ENCODE assay signal across 29 cellular contexts in the genomic region with DNA sequence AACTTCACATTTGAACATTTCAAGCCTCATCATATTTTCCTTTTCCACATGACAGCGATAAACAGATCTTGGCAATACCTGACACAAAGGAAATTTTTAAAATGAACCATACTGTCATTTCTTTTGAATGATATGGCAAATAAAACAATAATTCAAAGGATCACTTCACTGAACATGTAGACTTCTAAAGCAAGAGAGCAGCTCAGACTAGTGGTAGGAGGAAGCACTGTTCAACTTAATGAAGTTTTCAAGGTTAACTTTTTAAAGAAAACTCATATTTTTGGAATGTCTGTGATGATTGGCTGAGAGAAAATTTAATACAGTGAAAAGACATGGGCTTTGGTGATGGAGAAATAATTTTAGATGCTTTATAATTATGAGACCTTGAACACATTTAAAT.
A peak's percentile ranks its signal among the peaks of the same experiment; 100 is the strongest.
DNase-seq lines count a peak whose midpoint lies in the region; ATAC-seq, FAIRE-seq and TF ChIP-seq lines count a peak whose summit lies in the region.
"Had no signal": no experiment of that assay in that cellular context is flagged by ENCODE, and none has a peak within 500 bp of the region (broad histone marks: within the 10 kb centered on the region; RNA-seq: fewer than 3 reads in every experiment).

No MANE protein-coding gene starts in this region.

- H3K27ac ChIP-seq in breast epithelium: no peak overlapping the region
- H3K27ac ChIP-seq: A549; BLaER1 treated with 17β-estradiol and CSF1 and Interleukin-3, amounts not matched to agents 10 nM and 100 nM; cardiac muscle cell; esophagus muscularis mucosa; psoas muscle; spleen; uterus had no signal

- no peaks in the 10 kb centered on the region for H3K9me3 ChIP-seq in breast epithelium
- H3K9me3 ChIP-seq: A549; BLaER1 treated with 17β-estradiol and CSF1 and Interleukin-3, amounts not matched to agents 10 nM and 100 nM; esophagus muscularis mucosa; psoas muscle; spleen; uterus had no signal

- no peak for FAIRE-seq in bronchial epithelial cell (lab: Jason Lieb, UNC)
- FAIRE-seq: A549, D721Med, GM18507 had no signal

- peaks cover 8% of the 10 kb centered on the region for H3K9me3 Mint-ChIP-seq in MCF 10A (ENCODE audit: unreplicated experiment)
- H3K9me3 Mint-ChIP-seq in glutamatergic neuron (ENCODE audit: unreplicated experiment): peaks cover 7% of the 10 kb centered on the region
- H3K9me3 Mint-ChIP-seq in type B pancreatic cell: no peaks in the 10 kb centered on the region
- H3K9me3 Mint-ChIP-seq in osteocyte (ENCODE audit: unreplicated experiment): no peaks in the 10 kb centered on the region
- H3K9me3 Mint-ChIP-seq in activated naive CD4-positive, alpha-beta T cell treated with anti-CD3 and anti-CD28 coated beads, Interleukin-2, amount 50 U/mL, for 72 hours: peaks cover 0 to 6% of the 10 kb centered on the region in 2 donors
- H3K9me3 Mint-ChIP-seq: activated naive CD4-positive, alpha-beta T cell treated with anti-CD3 and anti-CD28 coated beads, Interleukin-2, amount 50 U/mL, for 24 hours; activated T-helper 1 cell treated with anti-CD3 and anti-CD28 coated beads, Interleukin-12 subunit alpha, Interleukin-12 subunit beta, Interleukin-2, Interleukin-4 antibody, amounts not matched to agents 30 ng/mL and 10 ng/mL and 1 ng/mL, durations not matched to agents 14 hours and 24 hours and 36 hours; mesothelial cell of epicardium had no signal

- no peak for ATAC-seq in HG03432 (IDR thresholded peaks at IDR 0.05; ENCODE audit: unreplicated experiment)
- ATAC-seq in activated naive CD4-positive, alpha-beta T cell treated with anti-CD3 and anti-CD28 coated beads, Interleukin-2, amount 50 U/mL, for 72 hours: no peak
- ATAC-seq: A549; activated CD8-positive, alpha-beta memory T cell treated with anti-CD3 and anti-CD28 coated beads, Interleukin-2, amount 10 ng/mL, durations not matched to agents 7 days and 5 days; natural killer cell; psoas muscle had no signal

- H3K4me3 ChIP-seq in breast epithelium (no peak overlapping the region), bronchial epithelial cell (ENCODE audit: low read depth, low read length) (no peak overlapping the region)
- H3K4me3 ChIP-seq: A549; BLaER1 treated with 17β-estradiol and CSF1 and Interleukin-3, amounts not matched to agents 10 nM and 100 nM; cardiac muscle cell; esophagus muscularis mucosa; psoas muscle; spleen; uterus had no signal

- no peaks in the 10 kb centered on the region for H3K27me3 ChIP-seq in breast epithelium
- H3K27me3 ChIP-seq in bronchial epithelial cell (ENCODE audit: control insufficient read depth, insufficient read depth, low read length): no peaks in the 10 kb centered on the region
- H3K27me3 ChIP-seq: BLaER1 treated with 17β-estradiol and CSF1 and Interleukin-3, amounts not matched to agents 10 nM and 100 nM; cardiac muscle cell; esophagus muscularis mucosa; spleen; uterus had no signal

- BruUV-seq in MCF 10A (replicated peaks; lab: Mats Ljungman, UMichigan): no TSS peak

- H3K36me3 ChIP-seq in breast epithelium (no peaks in the 10 kb centered on the region), bronchial epithelial cell (ENCODE audit: control insufficient read depth, insufficient read depth, low read length) (no peaks in the 10 kb centered on the region)
- H3K36me3 ChIP-seq: BLaER1 treated with 17β-estradiol and CSF1 and Interleukin-3, amounts not matched to agents 10 nM and 100 nM; cardiac muscle cell; esophagus muscularis mucosa; spleen; uterus had no signal

- peak; percentile 52 for TF ChIP-seq CTCF in MCF 10A (IDR thresholded peaks at IDR 0.05; ENCODE audit: unreplicated experiment)
- no peak for TF ChIP-seq CTCF in breast epithelium (IDR thresholded peaks at IDR 0.05)
- TF ChIP-seq CTCF in bronchial epithelial cell (IDR thresholded peaks at IDR 0.05; ENCODE audit: insufficient read depth, low read length, severe bottlenecking): peak; percentile 13
- TF ChIP-seq CTCF in glutamatergic neuron (IDR thresholded peaks at IDR 0.05; ENCODE audit: partially characterized antibody, unreplicated experiment): peak; percentile 20
- peak; percentile 50 for TF ChIP-seq CTCF in type B pancreatic cell (conservative IDR thresholded peaks at IDR 0.05)
- no peak for TF ChIP-seq CTCF in osteocyte (IDR thresholded peaks at IDR 0.05)

- POLR2A ChIA-PET in MCF 10A (lab: Yijun Ruan, JAX): no interaction called here

- no peak overlapping the region for H3K27ac Mint-ChIP-seq in MCF 10A (ENCODE audit: low read depth, unreplicated experiment)
- peak overlapping the region; percentile 87 for H3K27ac Mint-ChIP-seq in glutamatergic neuron (ENCODE audit: unreplicated experiment)
- H3K27ac Mint-ChIP-seq in type B pancreatic cell: no peak overlapping the region
- no peak overlapping the region for H3K27ac Mint-ChIP-seq in osteocyte (ENCODE audit: unreplicated experiment)
- no peak overlapping the region for H3K27ac Mint-ChIP-seq in activated naive CD4-positive, alpha-beta T cell treated with anti-CD3 and anti-CD28 coated beads, Interleukin-2, amount 50 U/mL, for 72 hours
- H3K27ac Mint-ChIP-seq: activated CD4-positive, alpha-beta T cell treated with anti-CD3 and anti-CD28 coated beads, Interleukin-2, amount 10 ng/mL, durations not matched to agents 24 days and 14 days; activated CD8-positive, alpha-beta memory T cell treated with anti-CD3 and anti-CD28 coated beads, Interleukin-2, amount 10 ng/mL, durations not matched to agents 7 days and 5 days; activated naive CD4-positive, alpha-beta T cell treated with anti-CD3 and anti-CD28 coated beads, Interleukin-2, amount 50 U/mL, for 24 hours; activated T-helper 1 cell treated with anti-CD3 and anti-CD28 coated beads, Interleukin-12 subunit alpha, Interleukin-12 subunit beta, Interleukin-2, Interleukin-4 antibody, amounts not matched to agents 30 ng/mL and 10 ng/mL and 1 ng/mL, durations not matched to agents 14 hours and 24 hours and 36 hours; IgD-negative memory B cell; mesothelial cell of epicardium; natural killer cell had no signal

- CTCF ChIA-PET in MCF 10A (lab: Yijun Ruan, JAX): interaction anchor here (0.6 kb wide), 1 partner anchor 548 kb away, joined by 3 read pairs; no protein-coding TSS in a partner anchor

- H3K4me1 ChIP-seq in breast epithelium: no peaks in the 10 kb centered on the region
- H3K4me1 ChIP-seq: A549, esophagus muscularis mucosa, psoas muscle, spleen, uterus had no signal

- H3K4me1 Mint-ChIP-seq in MCF 10A (ENCODE audit: insufficient read depth, unreplicated experiment): peaks cover 6% of the 10 kb centered on the region
- H3K4me1 Mint-ChIP-seq in glutamatergic neuron (ENCODE audit: low read depth, unreplicated experiment): peaks cover 38% of the 10 kb centered on the region
- H3K4me1 Mint-ChIP-seq in type B pancreatic cell (ENCODE audit: unreplicated experiment): no peaks in the 10 kb centered on the region
- no peaks in the 10 kb centered on the region for H3K4me1 Mint-ChIP-seq in osteocyte (ENCODE audit: unreplicated experiment)
- H3K4me1 Mint-ChIP-seq: activated CD4-positive, alpha-beta T cell treated with anti-CD3 and anti-CD28 coated beads, Interleukin-2, amount 10 ng/mL, durations not matched to agents 24 days and 14 days; activated CD8-positive, alpha-beta memory T cell treated with anti-CD3 and anti-CD28 coated beads, Interleukin-2, amount 10 ng/mL, durations not matched to agents 7 days and 5 days; activated naive CD4-positive, alpha-beta T cell treated with anti-CD3 and anti-CD28 coated beads, Interleukin-2, amount 50 U/mL, for 24 hours; IgD-negative memory B cell; mesothelial cell of epicardium; natural killer cell had no signal

- H3K4me3 Mint-ChIP-seq in MCF 10A (ENCODE audit: unreplicated experiment) (no peak overlapping the region), glutamatergic neuron (ENCODE audit: unreplicated experiment) (peak overlapping the region; percentile 34), type B pancreatic cell (no peak overlapping the region), osteocyte (ENCODE audit: unreplicated experiment) (no peak overlapping the region)
- H3K4me3 Mint-ChIP-seq: activated CD4-positive, alpha-beta T cell treated with anti-CD3 and anti-CD28 coated beads, Interleukin-2, amount 10 ng/mL, durations not matched to agents 24 days and 14 days; activated CD8-positive, alpha-beta memory T cell treated with anti-CD3 and anti-CD28 coated beads, Interleukin-2, amount 10 ng/mL, durations not matched to agents 7 days and 5 days; activated naive CD4-positive, alpha-beta T cell treated with anti-CD3 and anti-CD28 coated beads, Interleukin-2, amount 50 U/mL, for 24 hours; activated T-helper 1 cell treated with anti-CD3 and anti-CD28 coated beads, Interleukin-12 subunit alpha, Interleukin-12 subunit beta, Interleukin-2, Interleukin-4 antibody, amounts not matched to agents 30 ng/mL and 10 ng/mL and 1 ng/mL, durations not matched to agents 14 hours and 24 hours and 36 hours; mesothelial cell of epicardium; natural killer cell had no signal

- DNase-seq in MCF 10A (ENCODE audit: unreplicated experiment) (no peak), breast epithelium (ENCODE audit: low spot score in 2 of 2) (no peak), bronchial epithelial cell (ENCODE audit: low read depth) (peak; percentile 5), glutamatergic neuron (no peak), type B pancreatic cell (ENCODE audit: extremely low spot score, unreplicated experiment) (no peak), osteocyte (ENCODE audit: extremely low spot score, unreplicated experiment) (no peak)
- DNase-seq in activated naive CD4-positive, alpha-beta T cell treated with anti-CD3 and anti-CD28 coated beads, Interleukin-2, amount 50 U/mL, for 72 hours (ENCODE audit: low spot score in 2 of 2): no peak
- DNase-seq: activated CD4-positive, alpha-beta T cell treated with anti-CD3 and anti-CD28 coated beads, Interleukin-2, amount 10 ng/mL, durations not matched to agents 24 days and 14 days; activated CD8-positive, alpha-beta memory T cell treated with anti-CD3 and anti-CD28 coated beads, Interleukin-2, amount 10 ng/mL, durations not matched to agents 7 days and 5 days; EL; natural killer cell; NCI-H69; psoas muscle; SHP77 treated with DMSO at 0.1 percent for 48 hours; spleen; stimulated activated CD4-positive, alpha-beta T cell treated with anti-CD3 and anti-CD28 coated beads, Interleukin-4, amount 100 ng/mL, for 4 hours; T-helper 1 cell; uterus had no signal

- no peaks in the 10 kb centered on the region for H3K27me3 Mint-ChIP-seq in MCF 10A (ENCODE audit: insufficient read depth, unreplicated experiment)
- H3K27me3 Mint-ChIP-seq in glutamatergic neuron (ENCODE audit: unreplicated experiment): peaks cover 8% of the 10 kb centered on the region
- no peaks in the 10 kb centered on the region for H3K27me3 Mint-ChIP-seq in type B pancreatic cell
- peaks cover 6% of the 10 kb centered on the region for H3K27me3 Mint-ChIP-seq in osteocyte (ENCODE audit: unreplicated experiment)
- H3K27me3 Mint-ChIP-seq: activated CD4-positive, alpha-beta T cell treated with anti-CD3 and anti-CD28 coated beads, Interleukin-2, amount 10 ng/mL, durations not matched to agents 24 days and 14 days; activated CD8-positive, alpha-beta memory T cell treated with anti-CD3 and anti-CD28 coated beads, Interleukin-2, amount 10 ng/mL, durations not matched to agents 7 days and 5 days; activated naive CD4-positive, alpha-beta T cell treated with anti-CD3 and anti-CD28 coated beads, Interleukin-2, amount 50 U/mL, for 24 hours; IgD-negative memory B cell had no signal

- no peak for TF ChIP-seq POLR2A in breast epithelium (IDR thresholded peaks at IDR 0.05)

- H3K36me3 Mint-ChIP-seq in MCF 10A (ENCODE audit: insufficient read depth, unreplicated experiment): no peaks in the 10 kb centered on the region
- H3K36me3 Mint-ChIP-seq in glutamatergic neuron (ENCODE audit: unreplicated experiment): no peaks in the 10 kb centered on the region
- H3K36me3 Mint-ChIP-seq in type B pancreatic cell: no peaks in the 10 kb centered on the region
- no peaks in the 10 kb centered on the region for H3K36me3 Mint-ChIP-seq in osteocyte (ENCODE audit: unreplicated experiment)
- no peaks in the 10 kb centered on the region for H3K36me3 Mint-ChIP-seq in activated naive CD4-positive, alpha-beta T cell treated with anti-CD3 and anti-CD28 coated beads, Interleukin-2, amount 50 U/mL, for 72 hours
- H3K36me3 Mint-ChIP-seq: activated CD8-positive, alpha-beta memory T cell treated with anti-CD3 and anti-CD28 coated beads, Interleukin-2, amount 10 ng/mL, durations not matched to agents 7 days and 5 days; activated naive CD4-positive, alpha-beta T cell treated with anti-CD3 and anti-CD28 coated beads, Interleukin-2, amount 50 U/mL, for 24 hours; IgD-negative memory B cell; mesothelial cell of epicardium; natural killer cell had no signal

- intact Hi-C loops in MCF 10A (cut with micrococcal nuclease) (loop anchor here (1.0 kb wide), 2 partner anchors 655 to 776 kb away; no protein-coding TSS in a partner anchor), breast epithelium (cut with DNase I; ENCODE audit: low total_unique reads) (no loop called here)

Comparison
In these comparisons a context has a peak if more than half of its experiments do, and no peak if none do; other contexts are left out.
1. CTCF ChIP-seq: peak in MCF 10A (single experiment), bronchial epithelial cell (single experiment), glutamatergic neuron (single experiment) and type B pancreatic cell (single experiment); none in breast epithelium (0 of 3) and osteocyte (single experiment).